In genomic region chr12:109995703-109996482, GRCh38 we compare ENCODE assay signal across 1 cellular context.
TF ChIP-seq lines count a peak whose summit lies in the region.

GIT2 (minus strand) TSS chr12:109996368; CDS start chr12:109996224, 144 bp downstream.

TF ChIP-seq in K562, 482 proteins besides CTCF, POLR2A, EP300 and RAD21 (continued from another document and continues in another):
- no peak for TF ChIP-seq NCOA4 (IDR thresholded peaks at IDR 0.05; ENCODE audit: partially characterized antibody)
- TF ChIP-seq, protein P1, sequence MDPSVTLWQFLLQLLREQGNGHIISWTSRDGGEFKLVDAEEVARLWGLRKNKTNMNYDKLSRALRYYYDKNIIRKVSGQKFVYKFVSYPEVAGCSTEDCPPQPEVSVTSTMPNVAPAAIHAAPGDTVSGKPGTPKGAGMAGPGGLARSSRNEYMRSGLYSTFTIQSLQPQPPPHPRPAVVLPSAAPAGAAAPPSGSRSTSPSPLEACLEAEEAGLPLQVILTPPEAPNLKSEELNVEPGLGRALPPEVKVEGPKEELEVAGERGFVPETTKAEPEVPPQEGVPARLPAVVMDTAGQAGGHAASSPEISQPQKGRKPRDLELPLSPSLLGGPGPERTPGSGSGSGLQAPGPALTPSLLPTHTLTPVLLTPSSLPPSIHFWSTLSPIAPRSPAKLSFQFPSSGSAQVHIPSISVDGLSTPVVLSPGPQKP (CRISPR knock-in tag; IDR thresholded peaks at IDR 0.05) = no peak
- no peak for TF ChIP-seq ZNF764 (CRISPR knock-in tag; IDR thresholded peaks at IDR 0.05; ENCODE audit: low read depth)
- no peak for TF ChIP-seq NFXL1 (CRISPR knock-in tag; IDR thresholded peaks at IDR 0.05)
- TF ChIP-seq KDM4B (IDR thresholded peaks at IDR 0.05; ENCODE audit: borderline replicate concordance in 2 of 2, low read depth in 1 of 2) = no peak
- TF ChIP-seq RBM25 (IDR thresholded peaks at IDR 0.05; ENCODE audit: low read depth, low read length, severe bottlenecking) = no peak
- TF ChIP-seq, protein P2, sequence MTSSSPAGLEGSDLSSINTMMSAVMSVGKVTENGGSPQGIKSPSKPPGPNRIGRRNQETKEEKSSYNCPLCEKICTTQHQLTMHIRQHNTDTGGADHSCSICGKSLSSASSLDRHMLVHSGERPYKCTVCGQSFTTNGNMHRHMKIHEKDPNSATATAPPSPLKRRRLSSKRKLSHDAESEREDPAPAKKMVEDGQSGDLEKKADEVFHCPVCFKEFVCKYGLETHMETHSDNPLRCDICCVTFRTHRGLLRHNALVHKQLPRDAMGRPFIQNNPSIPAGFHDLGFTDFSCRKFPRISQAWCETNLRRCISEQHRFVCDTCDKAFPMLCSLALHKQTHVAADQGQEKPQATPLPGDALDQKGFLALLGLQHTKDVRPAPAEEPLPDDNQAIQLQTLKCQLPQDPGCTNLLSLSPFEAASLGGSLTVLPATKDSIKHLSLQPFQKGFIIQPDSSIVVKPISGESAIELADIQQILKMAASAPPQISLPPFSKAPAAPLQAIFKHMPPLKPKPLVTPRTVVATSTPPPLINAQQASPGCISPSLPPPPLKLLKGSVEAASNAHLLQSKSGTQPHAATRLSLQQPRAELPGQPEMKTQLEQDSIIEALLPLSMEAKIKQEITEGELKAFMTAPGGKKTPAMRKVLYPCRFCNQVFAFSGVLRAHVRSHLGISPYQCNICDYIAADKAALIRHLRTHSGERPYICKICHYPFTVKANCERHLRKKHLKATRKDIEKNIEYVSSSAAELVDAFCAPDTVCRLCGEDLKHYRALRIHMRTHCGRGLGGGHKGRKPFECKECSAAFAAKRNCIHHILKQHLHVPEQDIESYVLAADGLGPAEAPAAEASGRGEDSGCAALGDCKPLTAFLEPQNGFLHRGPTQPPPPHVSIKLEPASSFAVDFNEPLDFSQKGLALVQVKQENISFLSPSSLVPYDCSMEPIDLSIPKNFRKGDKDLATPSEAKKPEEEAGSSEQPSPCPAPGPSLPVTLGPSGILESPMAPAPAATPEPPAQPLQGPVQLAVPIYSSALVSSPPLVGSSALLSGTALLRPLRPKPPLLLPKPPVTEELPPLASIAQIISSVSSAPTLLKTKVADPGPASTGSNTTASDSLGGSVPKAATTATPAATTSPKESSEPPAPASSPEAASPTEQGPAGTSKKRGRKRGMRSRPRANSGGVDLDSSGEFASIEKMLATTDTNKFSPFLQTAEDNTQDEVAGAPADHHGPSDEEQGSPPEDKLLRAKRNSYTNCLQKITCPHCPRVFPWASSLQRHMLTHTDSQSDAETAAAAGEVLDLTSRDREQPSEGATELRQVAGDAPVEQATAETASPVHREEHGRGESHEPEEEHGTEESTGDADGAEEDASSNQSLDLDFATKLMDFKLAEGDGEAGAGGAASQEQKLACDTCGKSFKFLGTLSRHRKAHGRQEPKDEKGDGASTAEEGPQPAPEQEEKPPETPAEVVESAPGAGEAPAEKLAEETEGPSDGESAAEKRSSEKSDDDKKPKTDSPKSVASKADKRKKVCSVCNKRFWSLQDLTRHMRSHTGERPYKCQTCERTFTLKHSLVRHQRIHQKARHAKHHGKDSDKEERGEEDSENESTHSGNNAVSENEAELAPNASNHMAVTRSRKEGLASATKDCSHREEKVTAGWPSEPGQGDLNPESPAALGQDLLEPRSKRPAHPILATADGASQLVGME (CRISPR knock-in tag; IDR thresholded peaks at IDR 0.05) = no peak
- no peak for TF ChIP-seq WHSC1 (IDR thresholded peaks at IDR 0.05; ENCODE audit: low read length)
- peak; percentile 66; the same call in 1 of the 2 replicates for TF ChIP-seq ZNF589 (CRISPR knock-in tag; IDR thresholded peaks at IDR 0.05; ENCODE audit: low read depth)
- no peak for TF ChIP-seq HDGF (IDR thresholded peaks at IDR 0.05)
- peak; percentile 45; the same call in 1 of the 2 replicates for TF ChIP-seq NR2C2 (CRISPR knock-in tag; IDR thresholded peaks at IDR 0.05)
- TF ChIP-seq NR2C2 (tag; IDR thresholded peaks at IDR 0.05) = peak; percentile 81
- TF ChIP-seq, protein P3, sequence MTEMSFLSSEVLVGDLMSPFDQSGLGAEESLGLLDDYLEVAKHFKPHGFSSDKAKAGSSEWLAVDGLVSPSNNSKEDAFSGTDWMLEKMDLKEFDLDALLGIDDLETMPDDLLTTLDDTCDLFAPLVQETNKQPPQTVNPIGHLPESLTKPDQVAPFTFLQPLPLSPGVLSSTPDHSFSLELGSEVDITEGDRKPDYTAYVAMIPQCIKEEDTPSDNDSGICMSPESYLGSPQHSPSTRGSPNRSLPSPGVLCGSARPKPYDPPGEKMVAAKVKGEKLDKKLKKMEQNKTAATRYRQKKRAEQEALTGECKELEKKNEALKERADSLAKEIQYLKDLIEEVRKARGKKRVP (CRISPR knock-in tag; IDR thresholded peaks at IDR 0.05) = no peak
- no peak for TF ChIP-seq PPARD (CRISPR knock-in tag; IDR thresholded peaks at IDR 0.05)
- no peak for TF ChIP-seq TEAD4 (IDR thresholded peaks at IDR 0.05; ENCODE audit: low read length)
- no peak for TF ChIP-seq TEAD4 (CRISPR knock-in tag; IDR thresholded peaks at IDR 0.05; ENCODE audit: borderline replicate concordance)
- no peak for TF ChIP-seq ARID3A (IDR thresholded peaks at IDR 0.05; ENCODE audit: borderline replicate concordance, low read depth, low read length)
- no peak for TF ChIP-seq E4F1 (CRISPR knock-in tag; IDR thresholded peaks at IDR 0.05; ENCODE audit: borderline replicate concordance)
- TF ChIP-seq, protein P4, sequence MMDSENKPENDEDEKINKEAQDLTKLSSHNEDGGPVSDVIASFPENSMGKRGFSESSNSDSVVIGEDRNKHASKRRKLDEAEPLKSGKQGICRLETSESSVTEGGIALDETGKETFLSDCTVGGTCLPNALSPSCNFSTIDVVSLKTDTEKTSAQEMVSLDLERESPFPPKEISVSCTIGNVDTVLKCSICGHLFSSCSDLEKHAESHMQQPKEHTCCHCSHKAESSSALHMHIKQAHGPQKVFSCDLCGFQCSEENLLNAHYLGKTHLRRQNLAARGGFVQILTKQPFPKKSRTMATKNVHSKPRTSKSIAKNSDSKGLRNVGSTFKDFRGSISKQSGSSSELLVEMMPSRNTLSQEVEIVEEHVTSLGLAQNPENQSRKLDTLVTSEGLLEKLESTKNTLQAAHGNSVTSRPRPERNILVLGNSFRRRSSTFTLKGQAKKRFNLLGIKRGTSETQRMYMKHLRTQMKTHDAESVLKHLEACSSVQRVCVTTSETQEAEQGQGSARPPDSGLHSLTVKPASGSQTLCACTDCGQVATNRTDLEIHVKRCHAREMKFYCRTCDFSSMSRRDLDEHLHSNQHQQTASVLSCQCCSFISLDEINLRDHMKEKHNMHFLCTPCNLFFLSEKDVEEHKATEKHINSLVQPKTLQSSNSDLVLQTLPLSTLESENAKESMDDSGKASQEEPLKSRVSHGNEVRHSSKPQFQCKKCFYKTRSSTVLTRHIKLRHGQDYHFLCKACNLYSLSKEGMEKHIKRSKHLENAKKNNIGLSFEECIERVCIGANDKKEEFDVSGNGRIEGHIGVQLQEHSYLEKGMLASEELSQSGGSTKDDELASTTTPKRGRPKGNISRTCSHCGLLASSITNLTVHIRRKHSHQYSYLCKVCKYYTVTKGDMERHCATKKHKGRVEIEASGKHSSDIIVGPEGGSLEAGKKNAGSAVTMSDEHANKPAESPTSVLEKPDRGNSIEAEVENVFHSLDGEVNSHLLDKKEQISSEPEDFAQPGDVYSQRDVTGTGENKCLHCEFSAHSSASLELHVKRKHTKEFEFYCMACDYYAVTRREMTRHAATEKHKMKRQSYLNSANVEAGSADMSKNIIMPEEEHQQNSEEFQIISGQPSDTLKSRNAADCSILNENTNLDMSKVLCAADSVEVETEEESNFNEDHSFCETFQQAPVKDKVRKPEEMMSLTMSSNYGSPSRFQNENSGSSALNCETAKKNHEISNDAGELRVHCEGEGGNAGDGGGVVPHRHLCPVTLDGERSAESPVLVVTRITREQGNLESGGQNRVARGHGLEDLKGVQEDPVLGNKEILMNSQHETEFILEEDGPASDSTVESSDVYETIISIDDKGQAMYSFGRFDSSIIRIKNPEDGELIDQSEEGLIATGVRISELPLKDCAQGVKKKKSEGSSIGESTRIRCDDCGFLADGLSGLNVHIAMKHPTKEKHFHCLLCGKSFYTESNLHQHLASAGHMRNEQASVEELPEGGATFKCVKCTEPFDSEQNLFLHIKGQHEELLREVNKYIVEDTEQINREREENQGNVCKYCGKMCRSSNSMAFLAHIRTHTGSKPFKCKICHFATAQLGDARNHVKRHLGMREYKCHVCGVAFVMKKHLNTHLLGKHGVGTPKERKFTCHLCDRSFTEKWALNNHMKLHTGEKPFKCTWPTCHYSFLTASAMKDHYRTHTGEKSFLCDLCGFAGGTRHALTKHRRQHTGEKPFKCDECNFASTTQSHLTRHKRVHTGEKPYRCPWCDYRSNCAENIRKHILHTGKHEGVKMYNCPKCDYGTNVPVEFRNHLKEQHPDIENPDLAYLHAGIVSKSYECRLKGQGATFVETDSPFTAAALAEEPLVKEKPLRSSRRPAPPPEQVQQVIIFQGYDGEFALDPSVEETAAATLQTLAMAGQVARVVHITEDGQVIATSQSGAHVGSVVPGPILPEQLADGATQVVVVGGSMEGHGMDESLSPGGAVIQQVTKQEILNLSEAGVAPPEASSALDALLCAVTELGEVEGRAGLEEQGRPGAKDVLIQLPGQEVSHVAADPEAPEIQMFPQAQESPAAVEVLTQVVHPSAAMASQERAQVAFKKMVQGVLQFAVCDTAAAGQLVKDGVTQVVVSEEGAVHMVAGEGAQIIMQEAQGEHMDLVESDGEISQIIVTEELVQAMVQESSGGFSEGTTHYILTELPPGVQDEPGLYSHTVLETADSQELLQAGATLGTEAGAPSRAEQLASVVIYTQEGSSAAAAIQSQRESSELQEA (IDR thresholded peaks at IDR 0.05; ENCODE audit: low read depth) = no peak
- TF ChIP-seq, protein P5, sequence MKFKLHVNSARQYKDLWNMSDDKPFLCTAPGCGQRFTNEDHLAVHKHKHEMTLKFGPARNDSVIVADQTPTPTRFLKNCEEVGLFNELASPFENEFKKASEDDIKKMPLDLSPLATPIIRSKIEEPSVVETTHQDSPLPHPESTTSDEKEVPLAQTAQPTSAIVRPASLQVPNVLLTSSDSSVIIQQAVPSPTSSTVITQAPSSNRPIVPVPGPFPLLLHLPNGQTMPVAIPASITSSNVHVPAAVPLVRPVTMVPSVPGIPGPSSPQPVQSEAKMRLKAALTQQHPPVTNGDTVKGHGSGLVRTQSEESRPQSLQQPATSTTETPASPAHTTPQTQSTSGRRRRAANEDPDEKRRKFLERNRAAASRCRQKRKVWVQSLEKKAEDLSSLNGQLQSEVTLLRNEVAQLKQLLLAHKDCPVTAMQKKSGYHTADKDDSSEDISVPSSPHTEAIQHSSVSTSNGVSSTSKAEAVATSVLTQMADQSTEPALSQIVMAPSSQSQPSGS (CRISPR knock-in tag; IDR thresholded peaks at IDR 0.05) = no peak
- no peak for TF ChIP-seq NUFIP1 (IDR thresholded peaks at IDR 0.05; ENCODE audit: partially characterized antibody)
- TF ChIP-seq TAF1 (IDR thresholded peaks at IDR 0.05; ENCODE audit: control insufficient read depth, extremely low read depth, insufficient read depth, low read length, severe bottlenecking) = peak; percentile 57
- no peak for TF ChIP-seq RFX5 (IDR thresholded peaks at IDR 0.05; ENCODE audit: low read depth, low read length)
- TF ChIP-seq EZH2 (IDR thresholded peaks at IDR 0.05; ENCODE audit: borderline replicate concordance, low read depth, low read length) = no peak
- TF ChIP-seq, protein P6, sequence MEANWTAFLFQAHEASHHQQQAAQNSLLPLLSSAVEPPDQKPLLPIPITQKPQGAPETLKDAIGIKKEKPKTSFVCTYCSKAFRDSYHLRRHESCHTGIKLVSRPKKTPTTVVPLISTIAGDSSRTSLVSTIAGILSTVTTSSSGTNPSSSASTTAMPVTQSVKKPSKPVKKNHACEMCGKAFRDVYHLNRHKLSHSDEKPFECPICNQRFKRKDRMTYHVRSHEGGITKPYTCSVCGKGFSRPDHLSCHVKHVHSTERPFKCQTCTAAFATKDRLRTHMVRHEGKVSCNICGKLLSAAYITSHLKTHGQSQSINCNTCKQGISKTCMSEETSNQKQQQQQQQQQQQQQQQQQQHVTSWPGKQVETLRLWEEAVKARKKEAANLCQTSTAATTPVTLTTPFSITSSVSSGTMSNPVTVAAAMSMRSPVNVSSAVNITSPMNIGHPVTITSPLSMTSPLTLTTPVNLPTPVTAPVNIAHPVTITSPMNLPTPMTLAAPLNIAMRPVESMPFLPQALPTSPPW (CRISPR knock-in tag; IDR thresholded peaks at IDR 0.05) = no peak; the same call in 1 of the 2 replicates
- TF ChIP-seq GTF2A2 (tag; IDR thresholded peaks at IDR 0.05) = no peak
- peak; percentile 88 for TF ChIP-seq HCFC1 (IDR thresholded peaks at IDR 0.05; ENCODE audit: low read depth, low read length)
- TF ChIP-seq CBX8 (IDR thresholded peaks at IDR 0.05; ENCODE audit: borderline replicate concordance, extremely low read depth, low read depth, low read length, poor library complexity, severe bottlenecking) = no peak
- TF ChIP-seq CCNT2 (IDR thresholded peaks at IDR 0.05; ENCODE audit: borderline replicate concordance, extremely low read depth, insufficient read length, low read depth, low read length) = peak; percentile 37
- TF ChIP-seq, protein P7, sequence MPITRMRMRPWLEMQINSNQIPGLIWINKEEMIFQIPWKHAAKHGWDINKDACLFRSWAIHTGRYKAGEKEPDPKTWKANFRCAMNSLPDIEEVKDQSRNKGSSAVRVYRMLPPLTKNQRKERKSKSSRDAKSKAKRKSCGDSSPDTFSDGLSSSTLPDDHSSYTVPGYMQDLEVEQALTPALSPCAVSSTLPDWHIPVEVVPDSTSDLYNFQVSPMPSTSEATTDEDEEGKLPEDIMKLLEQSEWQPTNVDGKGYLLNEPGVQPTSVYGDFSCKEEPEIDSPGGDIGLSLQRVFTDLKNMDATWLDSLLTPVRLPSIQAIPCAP (CRISPR knock-in tag; IDR thresholded peaks at IDR 0.05; ENCODE audit: borderline replicate concordance) = no peak
- peak; percentile 97 for TF ChIP-seq RAD51 (IDR thresholded peaks at IDR 0.05; ENCODE audit: borderline replicate concordance, low read depth)
